8 cellular contexts compared by ENCODE assay signal in genomic region chr7:73865738-73866445, GRCh38. TPM values are rescaled to one million over a fixed set of nuclear protein-coding genes. Genes with fewer than 3 reads are reported as not detected.
DNase-seq lines count a peak whose midpoint lies in the region; ATAC-seq and TF ChIP-seq lines count a peak whose summit lies in the region.

No MANE protein-coding gene starts in this region.

- no peak overlapping the region for H3K23ac ChIP-seq in mesendoderm (ENCODE audit: low read length)

- TF ChIP-seq CTCF in GM10266 (IDR thresholded peaks at IDR 0.05; ENCODE audit: control insufficient read depth, insufficient read depth, low read depth, missing control alignments) (peak; percentile 57), choroid plexus epithelial cell (conservative IDR thresholded peaks at IDR 0.05; ENCODE audit: low read depth, low read length) (peak; percentile 86)

- H2AK5ac ChIP-seq in mesendoderm (ENCODE audit: low read length), result no peak overlapping the region

- H3K4me1 ChIP-seq in mesendoderm (ENCODE audit: control insufficient read depth, low read depth, low read length), result peaks cover 4% of the 10 kb centered on the region

- no peak overlapping the region for H3K4ac ChIP-seq in mesendoderm (ENCODE audit: low read depth, low read length)

- WGBS in mesendoderm (ENCODE audit: extremely low coverage, insufficient coverage, low lambda C conversion rate), result no CpG with 5 or more reads among the region's 6 CpGs

- no peaks in the 10 kb centered on the region for H3K27me3 ChIP-seq in mesendoderm (ENCODE audit: insufficient read depth, low read length, poor library complexity)

- H4K5ac ChIP-seq in mesendoderm (ENCODE audit: low read length), result no peak overlapping the region

- H3K56ac ChIP-seq in mesendoderm (ENCODE audit: low read length), result no peak overlapping the region

- DNase-seq in AG08395 (ENCODE audit: low spot score) (peak; percentile 73), GM10266 (ENCODE audit: extremely low spot score) (peak; percentile 62), NOMO-1 (lab: John Stamatoyannopoulos, UW; ENCODE audit: unreplicated experiment in 2 of 2) (peak; percentile 67 to 84), choroid plexus epithelial cell (ENCODE audit: low read depth) (peak; percentile 80), mesendoderm (peak; percentile 66), activated gamma-delta T cell (lab: John Stamatoyannopoulos, UW) (no peak)

- no peaks in the 10 kb centered on the region for H3K79me2 ChIP-seq in mesendoderm (ENCODE audit: control insufficient read depth, insufficient read depth, low read length)

- H3K4me2 ChIP-seq in mesendoderm (ENCODE audit: low read length), result no peak overlapping the region

- ATAC-seq in HG02885 (IDR thresholded peaks at IDR 0.05; ENCODE audit: poor library complexity, unreplicated experiment) (no peak), HG02973 (IDR thresholded peaks at IDR 0.05; ENCODE audit: unreplicated experiment) (no peak)

- H3K27ac ChIP-seq in mesendoderm (ENCODE audit: low read depth, low read length), result no peak overlapping the region

- no peaks in the 10 kb centered on the region for H3K79me1 ChIP-seq in mesendoderm (ENCODE audit: low read length)

- no peaks in the 10 kb centered on the region for H3K36me3 ChIP-seq in mesendoderm (ENCODE audit: control insufficient read depth, insufficient read depth, low read length)

- H2BK5ac ChIP-seq in mesendoderm (ENCODE audit: low read length), result no peak overlapping the region

- H2BK15ac ChIP-seq in mesendoderm (replicated peaks; ENCODE audit: low read depth), result no peak overlapping the region

- H3K4me3 ChIP-seq in choroid plexus epithelial cell (ENCODE audit: low read depth, low read length), result no peak overlapping the region
- H3K4me3 ChIP-seq in mesendoderm (ENCODE audit: low read length), result no peak overlapping the region

- no peak overlapping the region for H2BK120ac ChIP-seq in mesendoderm (ENCODE audit: low read depth, low read length)

- no peak overlapping the region for H3K9ac ChIP-seq in mesendoderm (ENCODE audit: low read length)

- no peak overlapping the region for H4K8ac ChIP-seq in mesendoderm (ENCODE audit: low read depth, low read length)

- no peak overlapping the region for H3K18ac ChIP-seq in mesendoderm (ENCODE audit: low read length)

RNA-seq across cellular contexts. Expression of gene TMEM270, which starts 4.9 kb away (rescaled TPM):
- not detected for polyA plus RNA-seq in mesendoderm (2013, experiment 1 of 2)
- not detected for polyA plus RNA-seq in mesendoderm (2013, experiment 2 of 2)

RNA-seq across cellular contexts. Expression of gene METTL27, which starts 23.6 kb away (rescaled TPM):
- polyA plus RNA-seq in mesendoderm (2013, experiment 1 of 2), result 1.6 TPM
- polyA plus RNA-seq in mesendoderm (2013, experiment 2 of 2), result 1.5 TPM

RNA-seq across cellular contexts. Expression of gene CLDN4, which starts 35.1 kb away (rescaled TPM):
- polyA plus RNA-seq in mesendoderm (2013, experiment 1 of 2), result 12.6 TPM
- 12.9 TPM for polyA plus RNA-seq in mesendoderm (2013, experiment 2 of 2)
